Comparison of ENCODE assay signal across 6 cellular contexts in the genomic region with DNA sequence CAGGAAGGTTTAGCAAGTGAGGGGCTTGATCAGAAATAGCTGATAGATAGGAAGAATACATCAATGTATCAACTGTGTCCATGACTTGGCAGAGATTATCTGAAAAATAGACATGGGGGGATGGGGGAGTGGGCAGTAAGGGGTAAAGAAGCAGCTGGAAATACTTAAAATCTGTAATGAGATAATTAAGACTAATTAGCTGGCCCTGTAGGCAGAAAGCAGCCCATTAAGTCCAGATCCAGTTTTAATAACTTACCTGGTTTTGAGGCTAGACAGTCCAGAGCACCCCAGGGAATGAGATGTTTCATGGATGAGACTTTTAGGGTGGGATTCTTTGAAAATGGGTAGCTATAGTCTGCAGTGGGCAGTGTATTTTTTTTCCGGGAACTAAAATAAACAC.
"Had no signal": no experiment of that assay in that cellular context is flagged by ENCODE, and none has a peak within 500 bp of the region (broad histone marks: within the 10 kb centered on the region; RNA-seq: fewer than 3 reads in every experiment).

No MANE protein-coding gene starts in this region.

- H3K4me3 Mint-ChIP-seq: GM23338, H9, IgD-negative memory B cell had no signal

- H3K27ac Mint-ChIP-seq: GM23338, H9, IgD-negative memory B cell had no signal

- H3K36me3 Mint-ChIP-seq: IgD-negative memory B cell had no signal

- H3K27ac ChIP-seq: HL-60 had no signal

- DNase-seq: H9, HCEC 1CT had no signal

- ATAC-seq: GM23338, HepG2 had no signal

- H3K9me3 Mint-ChIP-seq: GM23338, H9, IgD-negative memory B cell had no signal

- H3K4me1 Mint-ChIP-seq: GM23338, H9, IgD-negative memory B cell had no signal

- H3K4me3 ChIP-seq: GM23338 had no signal

- H3K27me3 Mint-ChIP-seq: IgD-negative memory B cell had no signal
